Comparison of ENCODE assay signal across 9 cellular contexts in genomic region chr7:37287093-37287492, GRCh38.
DNase-seq lines count a peak whose midpoint lies in the region; ATAC-seq and TF ChIP-seq lines count a peak whose summit lies in the region.
"Had no signal": no experiment of that assay in that cellular context is flagged by ENCODE, and none has a peak within 500 bp of the region (broad histone marks: within the 10 kb centered on the region; RNA-seq: fewer than 3 reads in every experiment).

No MANE protein-coding gene starts in this region.

- H3K4me3 Mint-ChIP-seq in CD4-positive, alpha-beta T cell = no peak overlapping the region
- H3K4me3 Mint-ChIP-seq in natural killer cell treated with Interleukin-12 subunit alpha and Interleukin-12 subunit beta and Interleukin-15 and Interleukin-18, amount 100 ng/mL, for 72 hours = no peak overlapping the region
- H3K4me3 Mint-ChIP-seq: activated CD8-positive, alpha-beta T cell treated with anti-CD3 and anti-CD28 coated beads, Interleukin-2, amount 10 ng/mL, durations not matched to agents 7 days and 5 days had no signal

- no peaks in the 10 kb centered on the region for H3K27me3 Mint-ChIP-seq in CD4-positive, alpha-beta T cell
- H3K27me3 Mint-ChIP-seq in natural killer cell treated with Interleukin-12 subunit alpha and Interleukin-12 subunit beta and Interleukin-15 and Interleukin-18, amount 100 ng/mL, for 72 hours = no peaks in the 10 kb centered on the region

- H3K27ac ChIP-seq in CD4-positive, alpha-beta T cell (ENCODE audit: low read depth, low read length) = no peak overlapping the region

- H3K27ac Mint-ChIP-seq in CD4-positive, alpha-beta T cell = peak overlapping the region; percentile 75
- H3K27ac Mint-ChIP-seq in natural killer cell treated with Interleukin-12 subunit alpha and Interleukin-12 subunit beta and Interleukin-15 and Interleukin-18, amount 100 ng/mL, for 72 hours = no peak overlapping the region
- H3K27ac Mint-ChIP-seq: activated CD8-positive, alpha-beta T cell treated with anti-CD3 and anti-CD28 coated beads, Interleukin-2, amount 10 ng/mL, durations not matched to agents 7 days and 5 days had no signal

- no peaks in the 10 kb centered on the region for H3K27me3 ChIP-seq in CD4-positive, alpha-beta T cell (ENCODE audit: control insufficient read depth, insufficient read depth, low read length)

- H3K36me3 Mint-ChIP-seq in CD4-positive, alpha-beta T cell (ENCODE audit: low read depth) = peaks cover 13% of the 10 kb centered on the region
- no peaks in the 10 kb centered on the region for H3K36me3 Mint-ChIP-seq in natural killer cell treated with Interleukin-12 subunit alpha and Interleukin-12 subunit beta and Interleukin-15 and Interleukin-18, amount 100 ng/mL, for 72 hours

- POLR2A ChIA-PET in CD4-positive, alpha-beta T cell (lab: Charles Lee) = interaction anchor here (1.1 to 2.0 kb wide), 2 partner anchors 55 to 161 kb away, joined by 3 to 8 read pairs; no protein-coding TSS in a partner anchor

- no peak for DNase-seq in CD4-positive, alpha-beta T cell
- DNase-seq in COLO829 (ENCODE audit: low spot score) = no peak
- no peak for DNase-seq in HuH-7 (ENCODE audit: low spot score)
- DNase-seq in natural killer cell treated with Interleukin-12 subunit alpha and Interleukin-12 subunit beta and Interleukin-15 and Interleukin-18, amount 100 ng/mL, for 72 hours (ENCODE audit: low spot score) = no peak
- DNase-seq: activated CD8-positive, alpha-beta T cell treated with anti-CD3 and anti-CD28 coated beads, Interleukin-2, amount 10 ng/mL, durations not matched to agents 7 days and 5 days had no signal

- TF ChIP-seq CTCF in CD4-positive, alpha-beta T cell (IDR thresholded peaks at IDR 0.05) = no peak

- CTCF ChIA-PET in CD4-positive, alpha-beta T cell (lab: Charles Lee) = interaction anchor here (1.0 kb wide), 1 partner anchor 51 kb away, joined by 3 read pairs; no protein-coding TSS in a partner anchor

- intact Hi-C loops in CD4-positive, alpha-beta T cell (cut with DNase I, micrococcal nuclease) = loop anchor here (5.0 kb wide), 2 partner anchors 160 to 205 kb away; partner anchors contain the start of gene ELMO1 (in 1 of the 2)

- ATAC-seq in CD4-positive, alpha-beta T cell (ENCODE audit: poor library complexity) = no peak
- ATAC-seq in GM19372 (IDR thresholded peaks at IDR 0.05; ENCODE audit: low read depth, unreplicated experiment) (peak; percentile 61), HG03520 (IDR thresholded peaks at IDR 0.05; ENCODE audit: unreplicated experiment) (peak; percentile 60), SK-N-SH treated with all-trans-retinoic acid at 6 μM for 48 hours (no peak), HG02852 (IDR thresholded peaks at IDR 0.05; ENCODE audit: unreplicated experiment) (no peak)
- ATAC-seq in natural killer cell treated with Interleukin-12 subunit alpha and Interleukin-12 subunit beta and Interleukin-15 and Interleukin-18, amount 100 ng/mL, for 72 hours = no peak
- ATAC-seq: activated CD8-positive, alpha-beta T cell treated with anti-CD3 and anti-CD28 coated beads, Interleukin-2, amount 10 ng/mL, durations not matched to agents 7 days and 5 days had no signal

- peaks cover 73% of the 10 kb centered on the region for H3K4me1 Mint-ChIP-seq in CD4-positive, alpha-beta T cell (ENCODE audit: low read depth)
- H3K4me1 Mint-ChIP-seq in natural killer cell treated with Interleukin-12 subunit alpha and Interleukin-12 subunit beta and Interleukin-15 and Interleukin-18, amount 100 ng/mL, for 72 hours (ENCODE audit: low read depth in 2 of 2) = peaks cover 10 to 45% of the 10 kb centered on the region in 2 donors

- H3K9me3 ChIP-seq in CD4-positive, alpha-beta T cell (ENCODE audit: control insufficient read depth, low read length) = no peaks in the 10 kb centered on the region

- H3K9me3 Mint-ChIP-seq in CD4-positive, alpha-beta T cell = no peaks in the 10 kb centered on the region
- no peaks in the 10 kb centered on the region for H3K9me3 Mint-ChIP-seq in natural killer cell treated with Interleukin-12 subunit alpha and Interleukin-12 subunit beta and Interleukin-15 and Interleukin-18, amount 100 ng/mL, for 72 hours

TF ChIP-seq in SK-N-SH treated with all-trans-retinoic acid at 6 μM for 48 hours, 23 proteins besides CTCF, POLR2A, EP300 and RAD21:
- TF ChIP-seq POU6F1 (CRISPR knock-in tag; IDR thresholded peaks at IDR 0.05; ENCODE audit: borderline replicate concordance, low read depth) = no peak
- 0 out of 2 replicates have a peak, but pooled peaks have one; percentile 37 for TF ChIP-seq SNAI2 (CRISPR knock-in tag; IDR thresholded peaks at IDR 0.05)

Comparison
In these comparisons a context has a peak if more than half of its experiments do, and no peak if none do; other contexts are left out.
1. ATAC-seq: peak in GM19372 (single experiment) and HG03520 (single experiment); none in CD4-positive, alpha-beta T cell (single experiment), SK-N-SH treated with all-trans-retinoic acid at 6 μM for 48 hours (single experiment), natural killer cell treated with Interleukin-12 subunit alpha and Interleukin-12 subunit beta and Interleukin-15 and Interleukin-18, amount 100 ng/mL, for 72 hours (0 of 2) and HG02852 (single experiment).